23 cellular contexts compared by ENCODE assay signal in the genomic region with DNA sequence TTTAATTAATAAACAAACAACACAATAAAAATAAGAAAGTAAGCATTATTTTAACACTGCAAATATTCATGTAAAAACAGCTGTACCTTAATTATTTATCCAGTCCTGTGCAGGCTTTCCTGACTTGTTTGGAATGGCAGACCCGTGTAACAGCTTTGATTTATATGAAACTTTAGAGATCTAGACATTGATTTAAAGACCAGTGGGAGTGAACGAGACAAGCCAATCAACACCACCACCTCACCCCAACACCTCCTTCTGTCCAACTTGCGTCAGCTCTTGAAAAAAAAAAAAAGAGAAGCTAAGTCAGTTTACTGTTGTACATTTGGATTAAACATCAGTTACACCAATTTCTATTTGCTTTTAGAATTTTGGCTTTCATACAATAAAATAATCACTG. TPM values are rescaled to one million over a fixed set of nuclear protein-coding genes. Genes with fewer than 3 reads are reported as not detected.
"Had no signal": no experiment of that assay in that cellular context is flagged by ENCODE, and none has a peak within 500 bp of the region (broad histone marks: within the 10 kb centered on the region; RNA-seq: fewer than 3 reads in every experiment).

No MANE protein-coding gene starts in this region.

- H2AFZ ChIP-seq: PC-9 had no signal

- DNase-seq: activated CD4-positive, alpha-beta memory T cell treated with anti-CD3 and anti-CD28 coated beads for 36 hours; activated CD4-positive, alpha-beta T cell treated with anti-CD3 and anti-CD28 coated beads, Interleukin-2, amount 10 ng/mL, durations not matched to agents 7 days and 5 days; activated CD4-positive, CD25-positive, alpha-beta regulatory T cell; activated CD8-positive, alpha-beta memory T cell treated with anti-CD3 and anti-CD28 coated beads for 24 hours; activated effector memory CD4-positive, alpha-beta T cell treated with anti-CD3 and anti-CD28 coated beads, Interleukin-2, amount 50 U/mL, for 16 hours; activated naive CD4-positive, alpha-beta T cell treated with anti-CD3 and anti-CD28 coated beads, Interleukin-2, amount 10 ng/mL, durations not matched to agents 7 days and 5 days; activated naive CD8-positive, alpha-beta T cell treated with anti-CD3 and anti-CD28 coated beads for 36 hours; activated T-cell treated with anti-CD3 and anti-CD28 coated beads, Interleukin-2, amount 50 U/mL, for 4 hours; MM.1S; NCI-H1048; NCI-H146; NCI-H187 treated with DMSO at 0.1 percent for 48 hours; NCI-H2081 treated with DMSO at 0.1 percent for 48 hours; NCI-H446; NCI-H524; PC-9; SHP77 treated with DMSO at 0.1 percent for 48 hours; T-cell; T-helper 2 cell; T1000 had no signal

- ATAC-seq: activated T-cell treated with anti-CD3 and anti-CD28 coated beads, Interleukin-2, amount 50 U/mL, for 4 hours; T-cell had no signal

- H3K27ac ChIP-seq: PC-9, VCaP had no signal

- H3K4me3 ChIP-seq: PC-9 had no signal

- H3K4me2 ChIP-seq: PC-9 had no signal

RNA-seq across cellular contexts. Expression of gene SLC38A4, which starts 22.3 kb away (rescaled TPM):
- total RNA-seq: activated CD4-positive, alpha-beta memory T cell treated with anti-CD3 and anti-CD28 coated beads for 36 hours; activated CD4-positive, alpha-beta T cell treated with anti-CD3 and anti-CD28 coated beads, Interleukin-2, amount 10 ng/mL, durations not matched to agents 7 days and 5 days; activated naive CD8-positive, alpha-beta T cell treated with anti-CD3 and anti-CD28 coated beads for 36 hours; cardiac septum; SK-MEL-5 had no signal
